ENCODE assay signal across 1 cellular context in the genomic region with DNA sequence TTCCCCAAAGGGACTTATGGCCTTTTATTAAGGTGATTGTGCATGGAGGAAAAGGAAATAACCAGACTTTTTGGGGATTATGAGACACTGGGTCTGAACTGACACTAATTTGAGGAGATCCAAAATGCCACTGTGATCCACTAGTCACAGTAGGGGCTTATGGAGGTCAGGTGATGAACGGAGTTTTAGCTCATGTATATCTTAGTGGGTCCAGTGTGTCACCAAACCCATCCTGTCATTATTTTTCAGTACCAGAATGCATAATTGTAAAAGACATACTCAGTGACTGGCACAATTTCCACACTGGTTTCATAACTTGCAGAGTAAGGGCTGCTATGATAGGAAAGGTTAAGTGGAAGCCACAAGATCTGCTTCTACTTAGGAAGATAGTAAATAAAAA.
TF ChIP-seq lines count a peak whose summit lies in the region.

No MANE protein-coding gene starts in this region.

TF ChIP-seq in GM23338, 12 proteins besides CTCF, POLR2A, EP300 and RAD21 (continued from another document):
- TF ChIP-seq, protein P1, sequence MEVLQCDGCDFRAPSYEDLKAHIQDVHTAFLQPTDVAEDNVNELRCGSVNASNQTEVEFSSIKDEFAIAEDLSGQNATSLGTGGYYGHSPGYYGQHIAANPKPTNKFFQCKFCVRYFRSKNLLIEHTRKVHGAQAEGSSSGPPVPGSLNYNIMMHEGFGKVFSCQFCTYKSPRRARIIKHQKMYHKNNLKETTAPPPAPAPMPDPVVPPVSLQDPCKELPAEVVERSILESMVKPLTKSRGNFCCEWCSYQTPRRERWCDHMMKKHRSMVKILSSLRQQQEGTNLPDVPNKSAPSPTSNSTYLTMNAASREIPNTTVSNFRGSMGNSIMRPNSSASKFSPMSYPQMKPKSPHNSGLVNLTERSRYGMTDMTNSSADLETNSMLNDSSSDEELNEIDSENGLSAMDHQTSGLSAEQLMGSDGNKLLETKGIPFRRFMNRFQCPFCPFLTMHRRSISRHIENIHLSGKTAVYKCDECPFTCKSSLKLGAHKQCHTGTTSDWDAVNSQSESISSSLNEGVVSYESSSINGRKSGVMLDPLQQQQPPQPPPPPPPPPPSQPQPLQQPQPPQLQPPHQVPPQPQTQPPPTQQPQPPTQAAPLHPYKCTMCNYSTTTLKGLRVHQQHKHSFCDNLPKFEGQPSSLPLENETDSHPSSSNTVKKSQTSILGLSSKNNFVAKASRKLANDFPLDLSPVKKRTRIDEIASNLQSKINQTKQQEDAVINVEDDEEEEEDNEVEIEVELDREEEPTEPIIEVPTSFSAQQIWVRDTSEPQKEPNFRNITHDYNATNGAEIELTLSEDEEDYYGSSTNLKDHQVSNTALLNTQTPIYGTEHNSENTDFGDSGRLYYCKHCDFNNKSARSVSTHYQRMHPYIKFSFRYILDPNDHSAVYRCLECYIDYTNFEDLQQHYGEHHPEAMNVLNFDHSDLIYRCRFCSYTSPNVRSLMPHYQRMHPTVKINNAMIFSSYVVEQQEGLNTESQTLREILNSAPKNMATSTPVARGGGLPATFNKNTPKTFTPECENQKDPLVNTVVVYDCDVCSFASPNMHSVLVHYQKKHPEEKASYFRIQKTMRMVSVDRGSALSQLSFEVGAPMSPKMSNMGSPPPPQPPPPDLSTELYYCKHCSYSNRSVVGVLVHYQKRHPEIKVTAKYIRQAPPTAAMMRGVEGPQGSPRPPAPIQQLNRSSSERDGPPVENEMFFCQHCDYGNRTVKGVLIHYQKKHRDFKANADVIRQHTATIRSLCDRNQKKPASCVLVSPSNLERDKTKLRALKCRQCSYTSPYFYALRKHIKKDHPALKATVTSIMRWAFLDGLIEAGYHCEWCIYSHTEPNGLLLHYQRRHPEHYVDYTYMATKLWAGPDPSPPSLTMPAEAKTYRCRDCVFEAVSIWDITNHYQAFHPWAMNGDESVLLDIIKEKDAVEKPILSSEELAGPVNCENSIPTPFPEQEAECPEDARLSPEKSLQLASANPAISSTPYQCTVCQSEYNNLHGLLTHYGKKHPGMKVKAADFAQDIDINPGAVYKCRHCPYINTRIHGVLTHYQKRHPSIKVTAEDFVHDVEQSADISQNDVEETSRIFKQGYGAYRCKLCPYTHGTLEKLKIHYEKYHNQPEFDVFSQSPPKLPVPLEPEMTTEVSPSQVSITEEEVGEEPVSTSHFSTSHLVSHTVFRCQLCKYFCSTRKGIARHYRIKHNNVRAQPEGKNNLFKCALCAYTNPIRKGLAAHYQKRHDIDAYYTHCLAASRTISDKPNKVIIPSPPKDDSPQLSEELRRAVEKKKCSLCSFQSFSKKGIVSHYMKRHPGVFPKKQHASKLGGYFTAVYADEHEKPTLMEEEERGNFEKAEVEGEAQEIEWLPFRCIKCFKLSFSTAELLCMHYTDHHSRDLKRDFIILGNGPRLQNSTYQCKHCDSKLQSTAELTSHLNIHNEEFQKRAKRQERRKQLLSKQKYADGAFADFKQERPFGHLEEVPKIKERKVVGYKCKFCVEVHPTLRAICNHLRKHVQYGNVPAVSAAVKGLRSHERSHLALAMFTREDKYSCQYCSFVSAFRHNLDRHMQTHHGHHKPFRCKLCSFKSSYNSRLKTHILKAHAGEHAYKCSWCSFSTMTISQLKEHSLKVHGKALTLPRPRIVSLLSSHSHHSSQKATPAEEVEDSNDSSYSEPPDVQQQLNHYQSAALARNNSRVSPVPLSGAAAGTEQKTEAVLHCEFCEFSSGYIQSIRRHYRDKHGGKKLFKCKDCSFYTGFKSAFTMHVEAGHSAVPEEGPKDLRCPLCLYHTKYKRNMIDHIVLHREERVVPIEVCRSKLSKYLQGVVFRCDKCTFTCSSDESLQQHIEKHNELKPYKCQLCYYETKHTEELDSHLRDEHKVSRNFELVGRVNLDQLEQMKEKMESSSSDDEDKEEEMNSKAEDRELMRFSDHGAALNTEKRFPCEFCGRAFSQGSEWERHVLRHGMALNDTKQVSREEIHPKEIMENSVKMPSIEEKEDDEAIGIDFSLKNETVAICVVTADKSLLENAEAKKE (CRISPR knock-in tag; IDR thresholded peaks at IDR 0.05), result no peak
- TF ChIP-seq ZNF114 (CRISPR knock-in tag; IDR thresholded peaks at IDR 0.05) (no peak), EZH2 (IDR thresholded peaks at IDR 0.05; ENCODE audit: low read depth, unreplicated experiment) (no peak), JUNB (IDR thresholded peaks at IDR 0.05; ENCODE audit: unreplicated experiment) (no peak), STAT1 (IDR thresholded peaks at IDR 0.05; ENCODE audit: unreplicated experiment) (no peak), EZH2phosphoT487 (IDR thresholded peaks at IDR 0.05; ENCODE audit: unreplicated experiment) (no peak), CREB1 (CRISPR knock-in tag; IDR thresholded peaks at IDR 0.05; ENCODE audit: low read depth) (no peak), ZNF331 (CRISPR knock-in tag; IDR thresholded peaks at IDR 0.05; ENCODE audit: low read depth) (no peak), POLR2AphosphoS5 (IDR thresholded peaks at IDR 0.05; ENCODE audit: low read depth) (no peak)
- TF ChIP-seq, protein P2, sequence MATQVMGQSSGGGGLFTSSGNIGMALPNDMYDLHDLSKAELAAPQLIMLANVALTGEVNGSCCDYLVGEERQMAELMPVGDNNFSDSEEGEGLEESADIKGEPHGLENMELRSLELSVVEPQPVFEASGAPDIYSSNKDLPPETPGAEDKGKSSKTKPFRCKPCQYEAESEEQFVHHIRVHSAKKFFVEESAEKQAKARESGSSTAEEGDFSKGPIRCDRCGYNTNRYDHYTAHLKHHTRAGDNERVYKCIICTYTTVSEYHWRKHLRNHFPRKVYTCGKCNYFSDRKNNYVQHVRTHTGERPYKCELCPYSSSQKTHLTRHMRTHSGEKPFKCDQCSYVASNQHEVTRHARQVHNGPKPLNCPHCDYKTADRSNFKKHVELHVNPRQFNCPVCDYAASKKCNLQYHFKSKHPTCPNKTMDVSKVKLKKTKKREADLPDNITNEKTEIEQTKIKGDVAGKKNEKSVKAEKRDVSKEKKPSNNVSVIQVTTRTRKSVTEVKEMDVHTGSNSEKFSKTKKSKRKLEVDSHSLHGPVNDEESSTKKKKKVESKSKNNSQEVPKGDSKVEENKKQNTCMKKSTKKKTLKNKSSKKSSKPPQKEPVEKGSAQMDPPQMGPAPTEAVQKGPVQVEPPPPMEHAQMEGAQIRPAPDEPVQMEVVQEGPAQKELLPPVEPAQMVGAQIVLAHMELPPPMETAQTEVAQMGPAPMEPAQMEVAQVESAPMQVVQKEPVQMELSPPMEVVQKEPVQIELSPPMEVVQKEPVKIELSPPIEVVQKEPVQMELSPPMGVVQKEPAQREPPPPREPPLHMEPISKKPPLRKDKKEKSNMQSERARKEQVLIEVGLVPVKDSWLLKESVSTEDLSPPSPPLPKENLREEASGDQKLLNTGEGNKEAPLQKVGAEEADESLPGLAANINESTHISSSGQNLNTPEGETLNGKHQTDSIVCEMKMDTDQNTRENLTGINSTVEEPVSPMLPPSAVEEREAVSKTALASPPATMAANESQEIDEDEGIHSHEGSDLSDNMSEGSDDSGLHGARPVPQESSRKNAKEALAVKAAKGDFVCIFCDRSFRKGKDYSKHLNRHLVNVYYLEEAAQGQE (IDR thresholded peaks at IDR 0.05; ENCODE audit: unreplicated experiment), result no peak
- TF ChIP-seq, protein P3, sequence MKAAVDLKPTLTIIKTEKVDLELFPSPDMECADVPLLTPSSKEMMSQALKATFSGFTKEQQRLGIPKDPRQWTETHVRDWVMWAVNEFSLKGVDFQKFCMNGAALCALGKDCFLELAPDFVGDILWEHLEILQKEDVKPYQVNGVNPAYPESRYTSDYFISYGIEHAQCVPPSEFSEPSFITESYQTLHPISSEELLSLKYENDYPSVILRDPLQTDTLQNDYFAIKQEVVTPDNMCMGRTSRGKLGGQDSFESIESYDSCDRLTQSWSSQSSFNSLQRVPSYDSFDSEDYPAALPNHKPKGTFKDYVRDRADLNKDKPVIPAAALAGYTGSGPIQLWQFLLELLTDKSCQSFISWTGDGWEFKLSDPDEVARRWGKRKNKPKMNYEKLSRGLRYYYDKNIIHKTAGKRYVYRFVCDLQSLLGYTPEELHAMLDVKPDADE (IDR thresholded peaks at IDR 0.05), result no peak
